20 cellular contexts compared by ENCODE assay signal in genomic region chr19:41702208-41702651, GRCh38. TPM values are rescaled to one million over a fixed set of nuclear protein-coding genes. Genes with fewer than 3 reads are reported as not detected.
DNase-seq lines count a peak whose midpoint lies in the region; ATAC-seq and TF ChIP-seq lines count a peak whose summit lies in the region.
"Had no signal": no experiment of that assay in that cellular context is flagged by ENCODE, and none has a peak within 500 bp of the region (broad histone marks: within the 10 kb centered on the region; RNA-seq: fewer than 3 reads in every experiment).

No MANE protein-coding gene starts in this region.

- BruUV-seq in PC-3 (replicated peaks; lab: Mats Ljungman, UMichigan) = no TSS peak

- H2BK120ac ChIP-seq in trophoblast cell (ENCODE audit: insufficient read depth, low read length, poor library complexity) = no peak overlapping the region

- peak overlapping the region; percentile 19; the same call in 1 of the 2 replicates for H3K4me2 ChIP-seq in PC-3 (ENCODE audit: low read length)
- H3K4me2 ChIP-seq in trophoblast cell (ENCODE audit: low read length) = no peak overlapping the region

- intact Hi-C loops in PC-3 (cut with micrococcal nuclease) = no loop called here
- intact Hi-C loops in upper lobe of right lung (cut with DNase I) = no loop called here

- H3K27me3 ChIP-seq in PC-3 (ENCODE audit: low read length) (peaks cover 4% of the 10 kb centered on the region; the same call in 1 of the 2 replicates), trophoblast cell (ENCODE audit: insufficient read depth, low read length) (no peaks in the 10 kb centered on the region), upper lobe of right lung (peaks cover 7% of the 10 kb centered on the region)

- H3K79me2 ChIP-seq in PC-3 (ENCODE audit: low read length) = no peaks in the 10 kb centered on the region
- no peaks in the 10 kb centered on the region for H3K79me2 ChIP-seq in trophoblast cell (ENCODE audit: control insufficient read depth, insufficient read depth, low read length, poor library complexity)

- CTCF ChIA-PET in PC-3 (lab: Charles Lee) = interaction anchor here (0.6 kb wide), 1 partner anchor 719 kb away, joined by 6 read pairs; no protein-coding TSS in a partner anchor

- H3K36me3 ChIP-seq in PC-3 (ENCODE audit: low read depth, low read length) (no peaks in the 10 kb centered on the region; the same call in 1 of the 2 replicates), trophoblast cell (ENCODE audit: control insufficient read depth in 1 of 2, insufficient read depth in 2 of 2, low read length in 2 of 2) (no peaks in the 10 kb centered on the region), upper lobe of right lung (no peaks in the 10 kb centered on the region)
- H3K36me3 ChIP-seq: esophagus squamous epithelium had no signal

- no peaks in the 10 kb centered on the region for H3K9me2 ChIP-seq in PC-3 (replicated peaks; ENCODE audit: low read length)

- H4K8ac ChIP-seq in trophoblast cell (ENCODE audit: low read depth, low read length) = no peak overlapping the region

- H3K9ac ChIP-seq in PC-3 (ENCODE audit: low read length) (no peak overlapping the region), trophoblast cell (ENCODE audit: low read length) (no peak overlapping the region)

- TF ChIP-seq CTCF in PC-3 (conservative IDR thresholded peaks at IDR 0.05; ENCODE audit: low read depth, low read length) = no peak
- no peak for TF ChIP-seq CTCF in epithelial cell of esophagus (IDR thresholded peaks at IDR 0.05; ENCODE audit: insufficient read depth, low read depth, low read length, missing control alignments)
- no peak for TF ChIP-seq CTCF in upper lobe of right lung (IDR thresholded peaks at IDR 0.05)

- H3K4ac ChIP-seq in trophoblast cell (ENCODE audit: low read depth, low read length) = no peak overlapping the region

- no peak overlapping the region for H3K23ac ChIP-seq in trophoblast cell (ENCODE audit: low read length)

- no peaks in the 10 kb centered on the region for H3K79me1 ChIP-seq in trophoblast cell (ENCODE audit: low read length)

- no peak overlapping the region for H3K14ac ChIP-seq in trophoblast cell (ENCODE audit: low read length)

- H2AFZ ChIP-seq in PC-3 (ENCODE audit: low read length) (no peak overlapping the region), trophoblast cell (ENCODE audit: insufficient read depth, low read length, poor library complexity) (no peak overlapping the region)

- H2AK5ac ChIP-seq in trophoblast cell (ENCODE audit: low read length) = no peak overlapping the region

- H2BK12ac ChIP-seq in trophoblast cell (ENCODE audit: low read length) = no peak overlapping the region

- H3K4me1 ChIP-seq in PC-3 (ENCODE audit: insufficient read depth, low read length) (peaks cover 7% of the 10 kb centered on the region; the same call in 1 of the 2 replicates), trophoblast cell (ENCODE audit: control insufficient read depth in 1 of 2, insufficient read depth in 2 of 2, low read length in 2 of 2) (no peaks in the 10 kb centered on the region), upper lobe of right lung (no peaks in the 10 kb centered on the region)

- no peak overlapping the region for H3K18ac ChIP-seq in trophoblast cell (ENCODE audit: low read length)

- ATAC-seq in PC-3 (no peak), GM18861 (IDR thresholded peaks at IDR 0.05; ENCODE audit: unreplicated experiment) (no peak), HG03135 (IDR thresholded peaks at IDR 0.05; ENCODE audit: unreplicated experiment) (no peak), upper lobe of right lung (no peak)
- ATAC-seq: naive thymus-derived CD8-positive, alpha-beta T cell; SK-N-SH treated with all-trans-retinoic acid at 6 μM for 48 hours had no signal

- H4K91ac ChIP-seq in trophoblast cell (ENCODE audit: low read depth, low read length) = no peak overlapping the region

- no peaks in the 10 kb centered on the region for H4K20me1 ChIP-seq in PC-3 (ENCODE audit: low read length)

- H3F3A ChIP-seq in PC-3 (ENCODE audit: low read length, unreplicated experiment) = no peaks in the 10 kb centered on the region

- H3K9me3 ChIP-seq in PC-3 (ENCODE audit: low read length) (no peaks in the 10 kb centered on the region), trophoblast cell (ENCODE audit: insufficient read depth, low read depth, low read length) (peaks cover 56% of the 10 kb centered on the region), upper lobe of right lung (no peaks in the 10 kb centered on the region)
- H3K9me3 ChIP-seq: esophagus squamous epithelium had no signal

- H3K27ac ChIP-seq in PC-3 (ENCODE audit: low read length) = no peak overlapping the region
- no peak overlapping the region for H3K27ac ChIP-seq in trophoblast cell (ENCODE audit: low read depth, low read length)
- no peak overlapping the region for H3K27ac ChIP-seq in upper lobe of right lung
- H3K27ac ChIP-seq: esophagus squamous epithelium had no signal

- no CpG with 5 or more reads among the region's 3 CpGs for WGBS in trophoblast cell (ENCODE audit: extremely low coverage, insufficient coverage, insufficient read length)

- H3K4me3 ChIP-seq in PC-3 (ENCODE audit: low read length) (no peak overlapping the region), epithelial cell of esophagus (ENCODE audit: low read length) (no peak overlapping the region), trophoblast cell (ENCODE audit: low read depth, low read length) (no peak overlapping the region), upper lobe of right lung (no peak overlapping the region)
- H3K4me3 ChIP-seq: esophagus squamous epithelium had no signal

- DNase-seq in H4 (ENCODE audit: low spot score) (peak; percentile 48), PC-3 (peak; percentile 51), epithelial cell of esophagus (ENCODE audit: low read depth) (peak; percentile 22), trophoblast cell (peak; percentile 37 to 80), upper lobe of right lung (no peak)
- DNase-seq: activated CD4-positive, alpha-beta memory T cell treated with anti-CD3 and anti-CD28 coated beads for 36 hours; anterior cingulate cortex; cortex of kidney; DND-41; esophagus squamous epithelium; naive thymus-derived CD8-positive, alpha-beta T cell; NCI-H2171; substantia nigra had no signal

- POLR2A ChIA-PET in PC-3 (lab: Charles Lee; ENCODE audit: unreplicated experiment) = no interaction called here

- H2BK5ac ChIP-seq in trophoblast cell (ENCODE audit: low read depth, low read length, poor library complexity) = no peak overlapping the region

- no peak overlapping the region for H4K12ac ChIP-seq in trophoblast cell (ENCODE audit: low read depth, low read length)

RNA-seq across cellular contexts. Expression of gene CEACAM5, which starts 6.2 kb away (rescaled TPM):
- not detected in 2 replicates for total RNA-seq in H4 (2014; rRNA removed; shearing (Covaris generic))
- total RNA-seq in PC-3 (2014; rRNA removed) = 0.75 and 2.8 TPM in 2 replicates
- polyA plus RNA-seq in trophoblast cell (2013) = not detected in 2 replicates
- 35.0 TPM for total RNA-seq in upper lobe of right lung
- total RNA-seq: activated CD4-positive, alpha-beta memory T cell treated with anti-CD3 and anti-CD28 coated beads for 36 hours; activated T-helper 2 cell treated with anti-CD3 and anti-CD28 coated beads, Interferon-gamma antibody, Interleukin-2, Interleukin-4, amounts not matched to agents 10 μg/mL and 5 μg/mL and 100 μg/mL, durations not matched to agents 14 hours and 24 hours and 36 hours; CD4-positive, CD25-positive, alpha-beta regulatory T cell; liver; naive thymus-derived CD8-positive, alpha-beta T cell; pulmonary artery endothelial cell had no signal
- polyA plus RNA-seq: CD4-positive, CD25-positive, alpha-beta regulatory T cell; naive thymus-derived CD8-positive, alpha-beta T cell had no signal

RNA-seq across cellular contexts. Expression of gene CEACAM7, which starts 14.2 kb away (rescaled TPM):
- not detected in 2 replicates for total RNA-seq in H4 (2014; rRNA removed; shearing (Covaris generic))
- total RNA-seq in PC-3 (2014; rRNA removed) (not detected in 2 replicates), upper lobe of right lung (not detected)
- polyA plus RNA-seq in trophoblast cell (2013) = not detected in 2 replicates
- total RNA-seq: activated CD4-positive, alpha-beta memory T cell treated with anti-CD3 and anti-CD28 coated beads for 36 hours; activated T-helper 2 cell treated with anti-CD3 and anti-CD28 coated beads, Interferon-gamma antibody, Interleukin-2, Interleukin-4, amounts not matched to agents 10 μg/mL and 5 μg/mL and 100 μg/mL, durations not matched to agents 14 hours and 24 hours and 36 hours; CD4-positive, CD25-positive, alpha-beta regulatory T cell; liver; naive thymus-derived CD8-positive, alpha-beta T cell; pulmonary artery endothelial cell had no signal
- polyA plus RNA-seq: CD4-positive, CD25-positive, alpha-beta regulatory T cell; naive thymus-derived CD8-positive, alpha-beta T cell had no signal

RNA-seq across cellular contexts. Expression of gene CEACAM6, which starts 53.1 kb away (rescaled TPM):
- not detected in 2 replicates for total RNA-seq in H4 (2014; rRNA removed; shearing (Covaris generic))
- total RNA-seq in PC-3 (2014; rRNA removed) = 7.1 and 9.0 TPM in 2 replicates
- polyA plus RNA-seq in trophoblast cell (2013) = not detected in 2 replicates
- 732 TPM for total RNA-seq in upper lobe of right lung
- total RNA-seq: activated CD4-positive, alpha-beta memory T cell treated with anti-CD3 and anti-CD28 coated beads for 36 hours; activated T-helper 2 cell treated with anti-CD3 and anti-CD28 coated beads, Interferon-gamma antibody, Interleukin-2, Interleukin-4, amounts not matched to agents 10 μg/mL and 5 μg/mL and 100 μg/mL, durations not matched to agents 14 hours and 24 hours and 36 hours; CD4-positive, CD25-positive, alpha-beta regulatory T cell; naive thymus-derived CD8-positive, alpha-beta T cell; pulmonary artery endothelial cell had no signal
- polyA plus RNA-seq: CD4-positive, CD25-positive, alpha-beta regulatory T cell; naive thymus-derived CD8-positive, alpha-beta T cell had no signal

Comparison
In these comparisons a context has a peak if more than half of its experiments do, and no peak if none do; other contexts are left out.
1. RNA of gene CEACAM6, which starts 53.1 kb away (total RNA-seq): 732 TPM in upper lobe of right lung (single experiment); 7.1 to 9.0 TPM in PC-3 and not detected in H4; every median in the first group is over 10 times any median in the second.